In genomic region chr9:32764139-32764538, GRCh38 we compare ENCODE assay signal across 9 cellular contexts. TPM values are rescaled to one million over a fixed set of nuclear protein-coding genes. Genes with fewer than 3 reads are reported as not detected.
"Had no signal": no experiment of that assay in that cellular context is flagged by ENCODE, and none has a peak within 500 bp of the region (broad histone marks: within the 10 kb centered on the region; RNA-seq: fewer than 3 reads in every experiment).

No MANE protein-coding gene starts in this region.

- ATAC-seq: GM23338 had no signal

- H3K4me2 ChIP-seq: GM23338 had no signal

- DNase-seq: H9, HCEC 1CT, KG1 had no signal

- FAIRE-seq: H1, H54, HTR-8/SVneo had no signal

- H3K4me3 ChIP-seq: GM23338 had no signal

RNA-seq across cellular contexts. Expression of gene TMEM215, which starts 19.2 kb away (rescaled TPM):
- total RNA-seq: HT-29 had no signal
- polyA plus RNA-seq: IgD-negative memory B cell had no signal
